Comparison of ENCODE assay signal across 11 cellular contexts in the genomic region with DNA sequence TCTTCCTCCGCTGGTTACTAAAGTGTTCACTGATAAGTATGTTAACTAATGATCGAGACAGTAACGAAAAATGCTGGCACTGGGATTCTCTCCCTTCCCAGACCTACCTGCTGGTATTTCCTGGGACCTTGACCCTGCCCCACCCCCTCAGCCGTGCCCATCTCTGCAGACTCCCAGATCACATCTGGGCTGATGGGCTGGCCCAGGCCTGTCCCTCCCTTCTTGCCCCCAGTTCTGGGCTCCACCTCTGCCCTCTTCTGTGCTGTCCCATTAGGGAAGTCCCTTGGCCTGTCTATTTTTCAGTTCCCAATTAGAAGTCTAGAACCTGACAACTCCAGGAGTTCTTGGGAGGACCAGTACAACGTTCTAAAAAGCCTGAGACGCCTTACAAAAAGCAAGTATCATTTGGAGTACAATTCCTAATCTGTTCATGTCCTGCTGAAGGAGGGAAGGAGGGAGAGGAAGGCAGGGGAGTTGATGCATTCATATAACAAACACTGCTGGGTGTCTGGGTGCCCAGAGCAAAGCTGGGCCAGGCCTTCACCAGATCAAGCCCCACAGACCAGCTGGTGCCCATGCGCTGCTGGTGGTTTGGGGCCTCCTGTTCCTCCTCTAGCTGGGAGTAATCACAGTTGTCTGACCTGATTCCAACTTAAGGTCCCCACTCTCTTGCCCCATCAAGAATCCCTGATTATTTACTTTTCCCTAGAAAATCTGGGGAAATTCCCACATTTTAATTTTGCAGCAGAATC. TPM values are rescaled to one million over a fixed set of nuclear protein-coding genes. Genes with fewer than 3 reads are reported as not detected.
DNase-seq lines count a peak whose midpoint lies in the region; ATAC-seq, FAIRE-seq and TF ChIP-seq lines count a peak whose summit lies in the region.
"Had no signal": no experiment of that assay in that cellular context is flagged by ENCODE, and none has a peak within 500 bp of the region (broad histone marks: within the 10 kb centered on the region; RNA-seq: fewer than 3 reads in every experiment).

No MANE protein-coding gene starts in this region.

- intact Hi-C loops in A673 (cut with micrococcal nuclease; ENCODE audit: unreplicated experiment), result no loop called here

- DNase-seq in GM19239 (ENCODE audit: insufficient read length, low spot score) (no peak), neural crest cell (ENCODE audit: low read depth, low spot score) (no peak), endodermal cell (no peak), A673 (ENCODE audit: low spot score) (no peak)
- no peak for DNase-seq in activated naive CD8-positive, alpha-beta T cell treated with anti-CD3 and anti-CD28 coated beads, Interleukin-2, amount 10 ng/mL, durations not matched to agents 7 days and 5 days
- DNase-seq: NCI-H1048, NCI-H748 treated with DMSO at 0.1 percent for 48 hours had no signal

- H4K20me1 ChIP-seq in BLaER1 treated with 17β-estradiol and CSF1 and Interleukin-3, amounts not matched to agents 10 nM and 100 nM, result peaks cover 0 to 8% (median 0%) of the 10 kb centered on the region in 11 experiments; a peak in 1 of 22 replicates

- H3K36me3 Mint-ChIP-seq in activated naive CD8-positive, alpha-beta T cell treated with anti-CD3 and anti-CD28 coated beads, Interleukin-2, amount 10 ng/mL, durations not matched to agents 7 days and 5 days, result no peaks in the 10 kb centered on the region
- H3K36me3 Mint-ChIP-seq in neural crest cell (ENCODE audit: low read depth) (no peaks in the 10 kb centered on the region), endodermal cell (ENCODE audit: low read depth) (no peaks in the 10 kb centered on the region)

- peaks cover 39 to 78% (median 75%) of the 10 kb centered on the region in 10 experiments for H3K4me1 ChIP-seq in BLaER1 treated with 17β-estradiol and CSF1 and Interleukin-3, amounts not matched to agents 10 nM and 100 nM
- H3K4me1 ChIP-seq in endodermal cell (ENCODE audit: control insufficient read depth, insufficient read depth, low read length), result peaks cover 5% of the 10 kb centered on the region
- no peaks in the 10 kb centered on the region for H3K4me1 ChIP-seq in A673 (ENCODE audit: insufficient read depth, low read length, poor library complexity, severe bottlenecking)
- H3K4me1 ChIP-seq: HAP-1 had no signal

- peak overlapping the region; percentile 80 for H3K27ac Mint-ChIP-seq in activated naive CD8-positive, alpha-beta T cell treated with anti-CD3 and anti-CD28 coated beads, Interleukin-2, amount 10 ng/mL, durations not matched to agents 7 days and 5 days
- peak overlapping the region; percentile 69 for H3K27ac Mint-ChIP-seq in neural crest cell (ENCODE audit: unreplicated experiment)
- H3K27ac Mint-ChIP-seq in endodermal cell, result no peak overlapping the region

- 91 to 100% methylated on average over 4 to 7 of the region's 7 CpGs for WGBS in endodermal cell (ENCODE audit: insufficient coverage in 1 of 2, insufficient read length in 1 of 2), 2 experiments

- TF ChIP-seq CTCF in neural crest cell (conservative IDR thresholded peaks at IDR 0.05) (no peak), endodermal cell (conservative IDR thresholded peaks at IDR 0.05) (no peak), A673 (conservative IDR thresholded peaks at IDR 0.05; ENCODE audit: low read depth, low read length) (no peak)

- ATAC-seq in activated naive CD8-positive, alpha-beta T cell treated with anti-CD3 and anti-CD28 coated beads, Interleukin-2, amount 10 ng/mL, durations not matched to agents 7 days and 5 days (ENCODE audit: low read depth), result peak; percentile 37
- no peak for ATAC-seq in HG02852 (IDR thresholded peaks at IDR 0.05; ENCODE audit: unreplicated experiment)
- no peak for ATAC-seq in HG03342 (IDR thresholded peaks at IDR 0.05; ENCODE audit: unreplicated experiment)

- POLR2A ChIA-PET in activated naive CD8-positive, alpha-beta T cell treated with anti-CD3 and anti-CD28 coated beads, Interleukin-2, amount 10 ng/mL, durations not matched to agents 7 days and 5 days (lab: Charles Lee), result interaction anchor here (1.0 kb wide), 1 partner anchor 46 kb away, joined by 3 read pairs; no protein-coding TSS in a partner anchor
- POLR2A ChIA-PET in A673 (lab: Charles Lee; ENCODE audit: low non-redundant PET), result no interaction called here

- FAIRE-seq in GM19239 (lab: Jason Lieb, UNC), result peak; percentile 37

- peak overlapping the region; percentile 68 to 90 (median 82) for H3K4me2 ChIP-seq in BLaER1 treated with 17β-estradiol and CSF1 and Interleukin-3, amounts not matched to agents 10 nM and 100 nM

- no TSS peak for BruUV-seq in A673 (replicated peaks; lab: Mats Ljungman, UMichigan)

- H3K4me3 ChIP-seq in BLaER1 treated with 17β-estradiol and CSF1 and Interleukin-3, amounts not matched to agents 10 nM and 100 nM, result no peak overlapping the region
- H3K4me3 ChIP-seq in endodermal cell (ENCODE audit: low read length) (no peak overlapping the region), A673 (ENCODE audit: low read depth, low read length, poor library complexity, severe bottlenecking) (no peak overlapping the region)
- H3K4me3 ChIP-seq: HAP-1 had no signal

- H3K4me1 Mint-ChIP-seq in activated naive CD8-positive, alpha-beta T cell treated with anti-CD3 and anti-CD28 coated beads, Interleukin-2, amount 10 ng/mL, durations not matched to agents 7 days and 5 days, result peaks cover 16% of the 10 kb centered on the region
- H3K4me1 Mint-ChIP-seq in neural crest cell (no peaks in the 10 kb centered on the region), endodermal cell (peaks cover 7% of the 10 kb centered on the region)

- no peaks in the 10 kb centered on the region for H3K9me3 ChIP-seq in BLaER1 treated with 17β-estradiol and CSF1 and Interleukin-3, amounts not matched to agents 10 nM and 100 nM (replicated peaks in 1 of 11)
- no peaks in the 10 kb centered on the region for H3K9me3 ChIP-seq in endodermal cell (ENCODE audit: control insufficient read depth, low read length)
- no peaks in the 10 kb centered on the region for H3K9me3 ChIP-seq in A673 (ENCODE audit: low read depth, low read length, poor library complexity, severe bottlenecking)
- H3K9me3 ChIP-seq: HAP-1 had no signal

- H3K36me3 ChIP-seq in BLaER1 treated with 17β-estradiol and CSF1 and Interleukin-3, amounts not matched to agents 10 nM and 100 nM, result peaks cover 0 to 79% (median 47%) of the 10 kb centered on the region in 11 experiments; a peak in 16 of 22 replicates
- H3K36me3 ChIP-seq in endodermal cell (ENCODE audit: control insufficient read depth, insufficient read depth, low read length), result no peaks in the 10 kb centered on the region
- H3K36me3 ChIP-seq in A673 (ENCODE audit: insufficient read depth, low read length, poor library complexity, severe bottlenecking), result no peaks in the 10 kb centered on the region
- H3K36me3 ChIP-seq: HAP-1 had no signal

- H3K4me3 Mint-ChIP-seq in activated naive CD8-positive, alpha-beta T cell treated with anti-CD3 and anti-CD28 coated beads, Interleukin-2, amount 10 ng/mL, durations not matched to agents 7 days and 5 days, result no peak overlapping the region
- H3K4me3 Mint-ChIP-seq in neural crest cell, result no peak overlapping the region
- H3K4me3 Mint-ChIP-seq in endodermal cell, result no peak overlapping the region

- no peaks in the 10 kb centered on the region for H3K9me3 Mint-ChIP-seq in activated naive CD8-positive, alpha-beta T cell treated with anti-CD3 and anti-CD28 coated beads, Interleukin-2, amount 10 ng/mL, durations not matched to agents 7 days and 5 days
- H3K9me3 Mint-ChIP-seq in neural crest cell, result no peaks in the 10 kb centered on the region
- no peaks in the 10 kb centered on the region for H3K9me3 Mint-ChIP-seq in endodermal cell

- peaks cover 12% of the 10 kb centered on the region for H3K27me3 Mint-ChIP-seq in activated naive CD8-positive, alpha-beta T cell treated with anti-CD3 and anti-CD28 coated beads, Interleukin-2, amount 10 ng/mL, durations not matched to agents 7 days and 5 days
- H3K27me3 Mint-ChIP-seq in neural crest cell (ENCODE audit: low read depth) (peaks cover 6% of the 10 kb centered on the region), endodermal cell (ENCODE audit: insufficient read depth) (peaks cover 23% of the 10 kb centered on the region)

- CTCF ChIA-PET in A673 (lab: Charles Lee), result interaction anchor here (0.6 kb wide), 1 partner anchor 226 kb away, joined by 10 read pairs; no protein-coding TSS in a partner anchor

- H3K27me3 ChIP-seq in BLaER1 treated with 17β-estradiol and CSF1 and Interleukin-3, amounts not matched to agents 10 nM and 100 nM, result no peaks in the 10 kb centered on the region
- peaks cover 23% of the 10 kb centered on the region for H3K27me3 ChIP-seq in endodermal cell (ENCODE audit: control insufficient read depth, insufficient read depth, low read length, poor library complexity, severe bottlenecking)
- H3K27me3 ChIP-seq in A673 (replicated peaks; ENCODE audit: insufficient read depth, low read depth, low read length, poor library complexity), result no peaks in the 10 kb centered on the region

- peak overlapping the region; percentile 24 to 78 (median 74); a peak in 21 of 22 replicates for H3K27ac ChIP-seq in BLaER1 treated with 17β-estradiol and CSF1 and Interleukin-3, amounts not matched to agents 10 nM and 100 nM
- no peak overlapping the region for H3K27ac ChIP-seq in endodermal cell (ENCODE audit: low read depth, low read length)
- no peak overlapping the region for H3K27ac ChIP-seq in A673 (ENCODE audit: low read depth, low read length, poor library complexity, severe bottlenecking)

- peak overlapping the region; percentile 11 to 75 (median 59); a peak in 19 of 22 replicates for H3K9ac ChIP-seq in BLaER1 treated with 17β-estradiol and CSF1 and Interleukin-3, amounts not matched to agents 10 nM and 100 nM
- H3K9ac ChIP-seq in endodermal cell (ENCODE audit: extremely low read depth, low read length, poor library complexity, severe bottlenecking), result no peak overlapping the region

RNA-seq across cellular contexts. Expression of a gene that starts 47.1 kb away (rescaled TPM):
- 1 to 10 TPM; 3.0 to 3.1 TPM for total RNA-seq in activated naive CD8-positive, alpha-beta T cell treated with anti-CD3 and anti-CD28 coated beads, Interleukin-2, amount 10 ng/mL, durations not matched to agents 7 days and 5 days
- total RNA-seq in neural crest cell, result 5.7 and 6.1 TPM in 2 replicates
- 1 to 10 TPM; 4.9 to 6.3 TPM for total RNA-seq in endodermal cell
- 10.1 TPM for polyA plus RNA-seq in endodermal cell (2013, experiment 1 of 2)
- 11.1 TPM for polyA plus RNA-seq in endodermal cell (2013, experiment 2 of 2)
- total RNA-seq in A673 (2021), result 5.1 and 5.7 TPM in 2 replicates

Comparison
In these comparisons a context has a peak if more than half of its experiments do, and no peak if none do; other contexts are left out.
1. H3K27ac ChIP-seq: peak in BLaER1 treated with 17β-estradiol and CSF1 and Interleukin-3, amounts not matched to agents 10 nM and 100 nM (11 of 11); none in endodermal cell (single experiment) and A673 (single experiment).